ENCODE assay signal across 31 cellular contexts in the genomic region with DNA sequence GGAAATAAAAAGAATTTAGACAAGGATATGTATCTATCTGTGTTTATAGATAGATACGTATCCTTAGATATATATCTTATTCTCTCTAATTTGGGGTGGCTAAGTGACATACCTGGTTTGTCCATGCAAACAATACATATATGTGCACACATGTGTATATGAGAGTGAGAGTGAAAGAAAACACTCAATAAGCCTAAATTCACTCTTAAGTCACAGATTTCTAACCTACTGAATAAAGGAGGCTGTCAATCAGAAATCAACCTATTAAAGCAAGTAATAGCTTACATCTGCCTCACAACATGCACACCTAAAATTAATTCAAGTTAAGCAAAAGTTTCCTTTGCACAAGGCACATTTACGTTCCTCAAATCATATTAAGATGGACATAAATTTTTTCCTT.
"Had no signal": no experiment of that assay in that cellular context is flagged by ENCODE, and none has a peak within 500 bp of the region (broad histone marks: within the 10 kb centered on the region; RNA-seq: fewer than 3 reads in every experiment).

No MANE protein-coding gene starts in this region.

- FAIRE-seq: islet of Langerhans had no signal

- ATAC-seq: left lung; lower lobe of right lung; naive thymus-derived CD8-positive, alpha-beta T cell; right cardiac atrium; sciatic nerve; stimulated activated effector memory CD8-positive, alpha-beta T cell treated with anti-CD3 and anti-CD28 coated beads, Interleukin-12 subunit alpha, Interleukin-12 subunit beta, amount 100 ng/mL, for 72 hours; stimulated activated naive CD8-positive, alpha-beta T cell treated with anti-CD3 and anti-CD28 coated beads, Interleukin-15, amount 100 ng/mL, for 72 hours had no signal

- DNase-seq: hypothalamus; immature natural killer cell; kidney; left colon; left lung; lower lobe of right lung; mammary epithelial cell; mesenchymal stem cell; naive thymus-derived CD8-positive, alpha-beta T cell; occipital lobe; ovary; retina; right cardiac atrium; spleen; stimulated activated CD4-positive, alpha-beta T cell treated with anti-CD3 and anti-CD28 coated beads, Interleukin-4, amount 100 ng/mL, for 24 hours; stimulated activated naive CD4-positive, alpha-beta T cell treated with Interleukin-2 at 50 U/mL for 16 hours; stimulated activated naive CD8-positive, alpha-beta T cell treated with anti-CD3 and anti-CD28 coated beads, Interleukin-15, amount 100 ng/mL, for 72 hours; substantia nigra; testis; thyroid gland; transverse colon; upper lobe of left lung had no signal

- H3K4me3 ChIP-seq: left lung, lower lobe of right lung, ovary, prostate gland, skin epidermis, spleen, testis, thyroid gland, transverse colon, upper lobe of left lung, vagina had no signal

- H3K36me3 Mint-ChIP-seq: immature natural killer cell; naive thymus-derived CD8-positive, alpha-beta T cell; stimulated activated effector memory CD8-positive, alpha-beta T cell treated with anti-CD3 and anti-CD28 coated beads, Interleukin-12 subunit alpha, Interleukin-12 subunit beta, amount 100 ng/mL, for 72 hours had no signal

- H3K4me3 Mint-ChIP-seq: immature natural killer cell; naive thymus-derived CD8-positive, alpha-beta T cell; nephron; neural crest cell; stimulated activated effector memory CD8-positive, alpha-beta T cell treated with anti-CD3 and anti-CD28 coated beads, Interleukin-12 subunit alpha, Interleukin-12 subunit beta, amount 100 ng/mL, for 72 hours; stimulated activated naive CD8-positive, alpha-beta T cell treated with anti-CD3 and anti-CD28 coated beads, Interleukin-15, amount 100 ng/mL, for 72 hours had no signal

- H3K9me3 Mint-ChIP-seq: immature natural killer cell; naive thymus-derived CD8-positive, alpha-beta T cell; nephron; neural crest cell; stimulated activated effector memory CD8-positive, alpha-beta T cell treated with anti-CD3 and anti-CD28 coated beads, Interleukin-12 subunit alpha, Interleukin-12 subunit beta, amount 100 ng/mL, for 72 hours; stimulated activated naive CD8-positive, alpha-beta T cell treated with anti-CD3 and anti-CD28 coated beads, Interleukin-15, amount 100 ng/mL, for 72 hours had no signal

- H3K27me3 ChIP-seq: left lung, ovary, spleen, testis, thyroid gland, transverse colon, upper lobe of left lung, vagina had no signal

- H3K4me1 ChIP-seq: left lung, lower lobe of right lung, prostate gland, thyroid gland, upper lobe of left lung, vagina had no signal

- H3K9me3 ChIP-seq: left lung, lower lobe of right lung, neutrophil, ovary, prostate gland, spleen, testis, thyroid gland, transverse colon, upper lobe of left lung, vagina had no signal

- H3K27ac ChIP-seq: left lung, lower lobe of right lung, neutrophil, ovary, prostate gland, skin epidermis, spleen, testis, thyroid gland, transverse colon, upper lobe of left lung, vagina had no signal

- H3K27ac Mint-ChIP-seq: immature natural killer cell; naive thymus-derived CD8-positive, alpha-beta T cell; stimulated activated effector memory CD8-positive, alpha-beta T cell treated with anti-CD3 and anti-CD28 coated beads, Interleukin-12 subunit alpha, Interleukin-12 subunit beta, amount 100 ng/mL, for 72 hours; stimulated activated naive CD8-positive, alpha-beta T cell treated with anti-CD3 and anti-CD28 coated beads, Interleukin-15, amount 100 ng/mL, for 72 hours had no signal

- H3K36me3 ChIP-seq: left lung, neutrophil, ovary, prostate gland, spleen, thyroid gland, transverse colon, upper lobe of left lung, vagina had no signal

- H3K4me1 Mint-ChIP-seq: immature natural killer cell; stimulated activated effector memory CD8-positive, alpha-beta T cell treated with anti-CD3 and anti-CD28 coated beads, Interleukin-12 subunit alpha, Interleukin-12 subunit beta, amount 100 ng/mL, for 72 hours; stimulated activated naive CD8-positive, alpha-beta T cell treated with anti-CD3 and anti-CD28 coated beads, Interleukin-15, amount 100 ng/mL, for 72 hours had no signal
